1 cellular context compared by ENCODE assay signal in genomic region chr12:55847033-55847432, GRCh38.
TF ChIP-seq lines count a peak whose summit lies in the region.

No MANE protein-coding gene starts in this region.

TF ChIP-seq in HepG2, 621 proteins besides CTCF, POLR2A, EP300 and RAD21:
- TF ChIP-seq ZNF547 (CRISPR knock-in tag; IDR thresholded peaks at IDR 0.05) = no peak
- no peak for TF ChIP-seq AFF4 (CRISPR knock-in tag; IDR thresholded peaks at IDR 0.05)
- TF ChIP-seq ZNF264 (CRISPR knock-in tag; IDR thresholded peaks at IDR 0.05) = no peak
- TF ChIP-seq SOX5 (CRISPR knock-in tag; IDR thresholded peaks at IDR 0.05; ENCODE audit: borderline replicate concordance) = no peak
- TF ChIP-seq ZFP91 (CRISPR knock-in tag; IDR thresholded peaks at IDR 0.05; ENCODE audit: borderline replicate concordance) = no peak
- TF ChIP-seq KLF15 (CRISPR knock-in tag; IDR thresholded peaks at IDR 0.05; ENCODE audit: borderline replicate concordance) = no peak
- no peak for TF ChIP-seq ZNF446 (CRISPR knock-in tag; IDR thresholded peaks at IDR 0.05)
- TF ChIP-seq TBX3 (IDR thresholded peaks at IDR 0.05; ENCODE audit: borderline replicate concordance) = no peak
- TF ChIP-seq ZNF10 (CRISPR knock-in tag; IDR thresholded peaks at IDR 0.05; ENCODE audit: borderline replicate concordance, low read depth) = no peak
- no peak for TF ChIP-seq JUNB (CRISPR knock-in tag; IDR thresholded peaks at IDR 0.05; ENCODE audit: borderline replicate concordance)
- TF ChIP-seq PLSCR1 (CRISPR knock-in tag; IDR thresholded peaks at IDR 0.05; ENCODE audit: borderline replicate concordance) = no peak
- no peak for TF ChIP-seq TBX2 (CRISPR knock-in tag; IDR thresholded peaks at IDR 0.05; ENCODE audit: borderline replicate concordance)
- TF ChIP-seq FOXP4 (CRISPR knock-in tag; IDR thresholded peaks at IDR 0.05) = no peak
- TF ChIP-seq CENPX (CRISPR knock-in tag; IDR thresholded peaks at IDR 0.05) = no peak
- no peak for TF ChIP-seq FOXA1 (IDR thresholded peaks at IDR 0.05)
- no peak for TF ChIP-seq FOXA1 (CRISPR knock-in tag; IDR thresholded peaks at IDR 0.05)
- no peak for TF ChIP-seq CSRNP2 (CRISPR knock-in tag; conservative IDR thresholded peaks at IDR 0.05; ENCODE audit: low read depth)
- TF ChIP-seq ZNF549 (CRISPR knock-in tag; IDR thresholded peaks at IDR 0.05) = no peak
- TF ChIP-seq PITX1 (CRISPR knock-in tag; IDR thresholded peaks at IDR 0.05) = no peak
